In the genomic region with DNA sequence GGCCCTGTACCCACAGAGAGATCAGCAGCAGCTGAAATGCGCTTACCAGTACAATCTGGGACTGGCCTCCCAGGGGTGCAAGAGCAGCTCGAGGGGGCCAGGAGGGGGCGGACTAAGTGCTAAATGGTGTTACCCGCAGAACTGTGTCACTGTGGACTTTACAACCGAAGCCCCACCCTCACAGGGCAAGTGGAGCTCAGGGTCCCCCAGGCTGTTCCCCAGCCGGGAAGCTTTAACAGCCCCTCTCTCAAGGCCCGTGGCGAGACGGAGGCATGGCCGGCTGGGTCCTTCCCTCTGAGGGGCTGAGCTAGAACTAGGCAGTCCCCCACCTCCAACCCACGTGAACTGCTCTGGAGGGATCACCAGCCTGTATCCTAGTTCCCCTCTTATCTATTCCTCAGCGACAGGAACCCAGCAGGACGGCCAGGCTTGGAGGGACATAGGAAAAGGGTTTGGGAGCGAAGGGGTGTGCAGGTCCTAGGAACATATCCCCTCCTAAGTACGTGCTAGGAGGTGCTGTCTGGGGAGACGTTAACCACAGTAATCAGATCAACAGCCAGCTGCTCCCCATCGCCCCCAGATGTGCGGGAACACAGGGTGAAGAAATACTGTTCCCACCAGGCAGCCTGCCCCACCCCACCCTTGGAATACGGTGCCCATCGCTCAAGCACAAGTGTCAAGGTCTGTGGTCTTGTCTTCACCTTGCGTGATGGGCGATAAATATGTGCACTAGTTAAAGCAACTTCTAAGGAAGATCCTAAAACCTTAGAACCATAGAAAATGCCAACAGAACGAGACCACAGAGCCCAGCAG, we compare ENCODE assay signal across 10 cellular contexts. TPM values are rescaled to one million over a fixed set of nuclear protein-coding genes. Genes with fewer than 3 reads are reported as not detected.
DNase-seq lines count a peak whose midpoint lies in the region; ATAC-seq and TF ChIP-seq lines count a peak whose summit lies in the region.
"Had no signal": no experiment of that assay in that cellular context is flagged by ENCODE, and none has a peak within 500 bp of the region (broad histone marks: within the 10 kb centered on the region; RNA-seq: fewer than 3 reads in every experiment).

No MANE protein-coding gene starts in this region.

- TF ChIP-seq CTCF in WERI-Rb-1 (IDR thresholded peaks at IDR 0.05; ENCODE audit: low read depth, low read length), result no peak

- no peak overlapping the region for H3K4me3 ChIP-seq in WERI-Rb-1 (ENCODE audit: low read depth, low read length)
- no peak overlapping the region for H3K4me3 ChIP-seq in effector memory CD4-positive, alpha-beta T cell (ENCODE audit: insufficient read depth, low read depth, low read length, poor library complexity, severe bottlenecking)
- no peak overlapping the region for H3K4me3 ChIP-seq in skeletal muscle tissue (ENCODE audit: low read length in 3 of 3)

- no peak for ATAC-seq in GM21619 (IDR thresholded peaks at IDR 0.05; ENCODE audit: unreplicated experiment)

- H3K36me3 ChIP-seq in WERI-Rb-1 (peaks cover 16% of the 10 kb centered on the region), skeletal muscle tissue (ENCODE audit: control insufficient read depth in 3 of 3, insufficient read depth in 3 of 3, low read length in 3 of 3) (peaks cover 11 to 16% (median 14%) of the 10 kb centered on the region in 3 donors)
- H3K36me3 ChIP-seq in effector memory CD4-positive, alpha-beta T cell (ENCODE audit: control insufficient read depth, insufficient read depth, low read length), result peaks cover 6% of the 10 kb centered on the region

- peak; percentile 54 for DNase-seq in CMK (ENCODE audit: low read depth)
- peak; percentile 29 for DNase-seq in WERI-Rb-1
- peak in 1 of 3 donors; percentile 20 for DNase-seq in effector memory CD4-positive, alpha-beta T cell
- DNase-seq in NCI-H1417 treated with DMSO at 0.1 percent for 48 hours (lab: John Stamatoyannopoulos, UW), result no peak
- no peak for DNase-seq in NCI-H2107 (lab: John Stamatoyannopoulos, UW)
- no peak for DNase-seq in SHP77 (lab: John Stamatoyannopoulos, UW)

- no peaks in the 10 kb centered on the region for H3K9me3 ChIP-seq in WERI-Rb-1 (ENCODE audit: severe bottlenecking)
- H3K9me3 ChIP-seq in effector memory CD4-positive, alpha-beta T cell (ENCODE audit: control insufficient read depth, low read length), result no peaks in the 10 kb centered on the region
- H3K9me3 ChIP-seq in skeletal muscle tissue (ENCODE audit: control insufficient read depth in 3 of 3, low read length in 3 of 3), result no peaks in the 10 kb centered on the region

- H3K4me1 ChIP-seq in effector memory CD4-positive, alpha-beta T cell (ENCODE audit: control insufficient read depth, insufficient read depth, low read length, poor library complexity, severe bottlenecking), result peaks cover 43% of the 10 kb centered on the region
- peaks cover 60 to 76% (median 66%) of the 10 kb centered on the region in 3 donors for H3K4me1 ChIP-seq in skeletal muscle tissue (ENCODE audit: control insufficient read depth in 3 of 3, insufficient read depth in 3 of 3, low read length in 3 of 3)

- H3K27me3 ChIP-seq in WERI-Rb-1 (ENCODE audit: insufficient read depth, low read depth, severe bottlenecking), result no peaks in the 10 kb centered on the region
- H3K27me3 ChIP-seq in effector memory CD4-positive, alpha-beta T cell (replicated peaks; ENCODE audit: control insufficient read depth, insufficient read depth, low read length, poor library complexity, severe bottlenecking), result no peaks in the 10 kb centered on the region
- no peaks in the 10 kb centered on the region for H3K27me3 ChIP-seq in skeletal muscle tissue (ENCODE audit: control insufficient read depth in 3 of 3, insufficient read depth in 3 of 3, low read length in 3 of 3)

- peak overlapping the region in 2 of 3 donors; percentile 25 to 29 for H3K9ac ChIP-seq in skeletal muscle tissue (ENCODE audit: low read depth in 1 of 3, low read length in 3 of 3)

- no peak overlapping the region for H3K27ac ChIP-seq in WERI-Rb-1
- H3K27ac ChIP-seq in effector memory CD4-positive, alpha-beta T cell (ENCODE audit: insufficient read depth, low read length, poor library complexity, severe bottlenecking), result peak overlapping the region; percentile 83
- peak overlapping the region; percentile 92 for H3K27ac ChIP-seq in skeletal muscle tissue (ENCODE audit: low read depth, low read length)

RNA-seq across cellular contexts. Expression of a gene that starts 24.4 kb away (rescaled TPM):
- total RNA-seq in skeletal muscle tissue, result 23.5 TPM

RNA-seq across cellular contexts. Expression of a gene that starts 52.5 kb away (rescaled TPM):
- total RNA-seq in skeletal muscle tissue, result not detected
- total RNA-seq: HT-29, liver had no signal

Comparison
In these comparisons a context has a peak if more than half of its experiments do, and no peak if none do; other contexts are left out.
1. DNase-seq: peak in CMK (single experiment) and WERI-Rb-1 (single experiment); none in NCI-H1417 treated with DMSO at 0.1 percent for 48 hours (single experiment), NCI-H2107 (single experiment) and SHP77 (0 of 2).